ENCODE assay signal across 1 cellular context in the genomic region with DNA sequence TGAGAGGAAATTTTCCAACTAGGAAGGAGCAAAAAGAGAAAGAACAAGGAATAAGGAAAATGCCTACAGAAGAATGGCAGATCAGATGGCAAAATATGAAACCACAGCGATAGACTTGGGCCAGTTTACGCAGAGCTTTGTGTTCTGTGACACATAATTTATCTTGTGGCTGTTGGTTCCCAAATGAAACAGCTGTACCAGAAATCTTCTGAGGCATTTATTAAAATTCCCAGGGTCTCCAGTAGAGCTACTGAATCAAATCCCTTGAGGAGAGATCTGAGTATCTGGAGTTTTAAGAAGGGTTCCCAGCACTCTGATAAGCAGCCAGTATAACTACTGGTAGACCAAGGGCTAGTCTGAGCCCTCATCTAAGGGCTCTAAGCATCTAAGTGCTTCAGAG.
TF ChIP-seq lines count a peak whose summit lies in the region.

No MANE protein-coding gene starts in this region.

TF ChIP-seq in K562, 482 proteins besides CTCF, POLR2A, EP300 and RAD21:
- TF ChIP-seq RHOXF2B (CRISPR knock-in tag; conservative IDR thresholded peaks at IDR 0.05) (no peak), ZNF12 (CRISPR knock-in tag; IDR thresholded peaks at IDR 0.05) (no peak), ZFP36 (IDR thresholded peaks at IDR 0.05; ENCODE audit: low read depth, low read length, partially characterized antibody) (no peak), IFI16 (CRISPR knock-in tag; IDR thresholded peaks at IDR 0.05) (no peak), HMGN3 (IDR thresholded peaks at IDR 0.05; ENCODE audit: borderline replicate concordance, extremely low read depth, insufficient read length, low read depth, low read length) (no peak), MED1 (CRISPR knock-in tag; IDR thresholded peaks at IDR 0.05; ENCODE audit: borderline replicate concordance) (no peak), KDM2B (CRISPR knock-in tag; IDR thresholded peaks at IDR 0.05) (no peak), KLF6 (CRISPR knock-in tag; IDR thresholded peaks at IDR 0.05; ENCODE audit: borderline replicate concordance) (no peak), ZC3H11A (IDR thresholded peaks at IDR 0.05; ENCODE audit: low read depth, low read length) (no peak), TCF7L2 (IDR thresholded peaks at IDR 0.05; ENCODE audit: low read depth, low read length) (no peak), XRCC3 (IDR thresholded peaks at IDR 0.05) (no peak), E2F3 (CRISPR knock-in tag; IDR thresholded peaks at IDR 0.05) (no peak), NEUROD1 (IDR thresholded peaks at IDR 0.05; ENCODE audit: borderline replicate concordance, low read depth, low read length, partially characterized antibody) (no peak), RBFOX2 (IDR thresholded peaks at IDR 0.05; ENCODE audit: low read depth, low read length) (no peak)
- TF ChIP-seq, protein P1, sequence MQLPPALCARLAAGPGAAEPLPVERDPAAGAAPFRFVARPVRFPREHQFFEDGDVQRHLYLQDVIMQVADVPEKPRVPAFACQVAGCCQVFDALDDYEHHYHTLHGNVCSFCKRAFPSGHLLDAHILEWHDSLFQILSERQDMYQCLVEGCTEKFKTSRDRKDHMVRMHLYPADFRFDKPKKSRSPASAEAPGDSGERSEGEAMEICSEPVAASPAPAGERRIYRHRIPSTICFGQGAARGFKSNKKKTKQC (CRISPR knock-in tag; IDR thresholded peaks at IDR 0.05) = no peak
- TF ChIP-seq, protein P2, sequence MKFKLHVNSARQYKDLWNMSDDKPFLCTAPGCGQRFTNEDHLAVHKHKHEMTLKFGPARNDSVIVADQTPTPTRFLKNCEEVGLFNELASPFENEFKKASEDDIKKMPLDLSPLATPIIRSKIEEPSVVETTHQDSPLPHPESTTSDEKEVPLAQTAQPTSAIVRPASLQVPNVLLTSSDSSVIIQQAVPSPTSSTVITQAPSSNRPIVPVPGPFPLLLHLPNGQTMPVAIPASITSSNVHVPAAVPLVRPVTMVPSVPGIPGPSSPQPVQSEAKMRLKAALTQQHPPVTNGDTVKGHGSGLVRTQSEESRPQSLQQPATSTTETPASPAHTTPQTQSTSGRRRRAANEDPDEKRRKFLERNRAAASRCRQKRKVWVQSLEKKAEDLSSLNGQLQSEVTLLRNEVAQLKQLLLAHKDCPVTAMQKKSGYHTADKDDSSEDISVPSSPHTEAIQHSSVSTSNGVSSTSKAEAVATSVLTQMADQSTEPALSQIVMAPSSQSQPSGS (CRISPR knock-in tag; IDR thresholded peaks at IDR 0.05) = no peak
TF ChIP-seq in K562: peak in this region for 0.
